Comparison of ENCODE assay signal across 10 cellular contexts in genomic region chr20:48523191-48523757, GRCh38.
DNase-seq lines count a peak whose midpoint lies in the region; ATAC-seq and TF ChIP-seq lines count a peak whose summit lies in the region.
"Had no signal": no experiment of that assay in that cellular context is flagged by ENCODE, and none has a peak within 500 bp of the region (broad histone marks: within the 10 kb centered on the region; RNA-seq: fewer than 3 reads in every experiment).

No MANE protein-coding gene starts in this region.

- H3K27me3 ChIP-seq in cardiac muscle cell: no peaks in the 10 kb centered on the region
- no peaks in the 10 kb centered on the region for H3K27me3 ChIP-seq in upper lobe of right lung
- H3K27me3 ChIP-seq in effector memory CD4-positive, alpha-beta T cell (replicated peaks; ENCODE audit: control insufficient read depth, insufficient read depth, low read length, poor library complexity, severe bottlenecking): no peaks in the 10 kb centered on the region
- peaks cover 25% of the 10 kb centered on the region for H3K27me3 ChIP-seq in gastroesophageal sphincter

- H3K4me1 ChIP-seq in cardiac muscle cell (ENCODE audit: low read depth) (no peaks in the 10 kb centered on the region), upper lobe of right lung (no peaks in the 10 kb centered on the region), gastroesophageal sphincter (no peaks in the 10 kb centered on the region)
- H3K4me1 ChIP-seq in effector memory CD4-positive, alpha-beta T cell (ENCODE audit: control insufficient read depth, insufficient read depth, low read length, poor library complexity, severe bottlenecking): no peaks in the 10 kb centered on the region

- H3K27ac ChIP-seq in cardiac muscle cell: no peak overlapping the region
- no peak overlapping the region for H3K27ac ChIP-seq in upper lobe of right lung
- no peak overlapping the region for H3K27ac ChIP-seq in effector memory CD4-positive, alpha-beta T cell (ENCODE audit: insufficient read depth, low read length, poor library complexity, severe bottlenecking)
- no peak overlapping the region for H3K27ac ChIP-seq in gastroesophageal sphincter
- H3K27ac ChIP-seq: KMS-11 had no signal

- WGBS in gastroesophageal sphincter (ENCODE audit: low coverage in 1 of 2), 2 donors: 92% methylated on average over 2 of the region's 3 CpGs

- no peak for TF ChIP-seq POLR2A in gastroesophageal sphincter (IDR thresholded peaks at IDR 0.05)

- H3K9me3 ChIP-seq in cardiac muscle cell (ENCODE audit: low read depth) (no peaks in the 10 kb centered on the region), upper lobe of right lung (no peaks in the 10 kb centered on the region), gastroesophageal sphincter (no peaks in the 10 kb centered on the region)
- H3K9me3 ChIP-seq in effector memory CD4-positive, alpha-beta T cell (ENCODE audit: control insufficient read depth, low read length): no peaks in the 10 kb centered on the region

- no peak overlapping the region for H3K4me3 ChIP-seq in cardiac muscle cell
- H3K4me3 ChIP-seq in upper lobe of right lung: no peak overlapping the region
- no peak overlapping the region for H3K4me3 ChIP-seq in effector memory CD4-positive, alpha-beta T cell (ENCODE audit: insufficient read depth, low read depth, low read length, poor library complexity, severe bottlenecking)
- H3K4me3 ChIP-seq in gastroesophageal sphincter: no peak overlapping the region

- intact Hi-C loops in Right ventricle myocardium inferior (cut with DNase I): no loop called here
- intact Hi-C loops in upper lobe of right lung (cut with DNase I): no loop called here

- no peak for ATAC-seq in Right ventricle myocardium inferior
- ATAC-seq in upper lobe of right lung: peak; percentile 55
- ATAC-seq in gastroesophageal sphincter: no peak
- ATAC-seq: activated T-cell treated with anti-CD3 and anti-CD28 coated beads, Interleukin-2, amount 50 U/mL, for 72 hours had no signal

- TF ChIP-seq CTCF in cardiac muscle cell (IDR thresholded peaks at IDR 0.05; ENCODE audit: low read depth, low read length) (no peak), upper lobe of right lung (IDR thresholded peaks at IDR 0.05) (no peak), gastroesophageal sphincter (IDR thresholded peaks at IDR 0.05) (no peak)

- no peak for TF ChIP-seq EP300 in gastroesophageal sphincter (IDR thresholded peaks at IDR 0.05)

- no peaks in the 10 kb centered on the region for H3K36me3 ChIP-seq in cardiac muscle cell
- no peaks in the 10 kb centered on the region for H3K36me3 ChIP-seq in upper lobe of right lung
- no peaks in the 10 kb centered on the region for H3K36me3 ChIP-seq in effector memory CD4-positive, alpha-beta T cell (ENCODE audit: control insufficient read depth, insufficient read depth, low read length)
- no peaks in the 10 kb centered on the region for H3K36me3 ChIP-seq in gastroesophageal sphincter

- DNase-seq in cardiac muscle cell (ENCODE audit: low read depth in 1 of 2, low spot score in 1 of 2) (peak; percentile 91 to 95), Right ventricle myocardium inferior (ENCODE audit: missing footprints) (no peak), SK-N-DZ (ENCODE audit: low spot score) (peak; percentile 51), foreskin melanocyte (peak; percentile 22), upper lobe of right lung (no peak), superior temporal gyrus (ENCODE audit: extremely low spot score) (no peak)
- DNase-seq in effector memory CD4-positive, alpha-beta T cell: no peak
- DNase-seq: activated T-cell treated with anti-CD3 and anti-CD28 coated beads, Interleukin-2, amount 50 U/mL, for 72 hours had no signal

Comparison
In these comparisons a context has a peak if more than half of its experiments do, and no peak if none do; other contexts are left out.
1. DNase-seq: peak in cardiac muscle cell (2 of 2), SK-N-DZ (single experiment) and foreskin melanocyte (single experiment); none in Right ventricle myocardium inferior (single experiment), upper lobe of right lung (single experiment), superior temporal gyrus (single experiment) and effector memory CD4-positive, alpha-beta T cell (0 of 3).